ENCODE assay signal across 8 cellular contexts in the genomic region with DNA sequence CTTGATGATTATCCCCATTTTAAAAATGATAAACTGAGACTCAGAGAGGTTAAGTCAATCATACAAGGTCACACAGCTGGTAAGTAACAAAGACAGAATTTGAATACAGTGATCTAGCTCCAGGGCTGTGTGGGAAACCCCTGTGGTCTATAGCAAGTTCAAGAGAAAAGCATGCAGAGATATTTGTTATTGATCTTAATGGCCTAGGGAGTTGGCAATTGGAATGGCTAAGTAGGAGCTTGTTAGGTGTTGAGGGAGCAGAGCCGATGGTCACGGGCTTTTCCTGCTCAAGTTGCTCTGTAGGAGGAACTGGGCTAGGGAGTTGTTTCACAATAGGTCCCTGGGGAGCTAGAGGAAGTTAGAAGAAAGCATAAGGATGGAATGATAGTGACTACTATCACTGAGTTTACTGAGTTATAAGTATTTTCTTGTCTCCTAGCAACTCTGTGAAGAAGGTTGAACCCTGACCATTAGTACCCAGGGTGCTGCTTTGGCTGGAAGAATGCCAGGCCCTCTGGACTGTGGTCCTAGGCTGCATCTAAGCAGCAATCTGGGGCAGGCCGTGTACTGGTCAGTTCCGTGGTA. TPM values are rescaled to one million over a fixed set of nuclear protein-coding genes. Genes with fewer than 3 reads are reported as not detected.
DNase-seq lines count a peak whose midpoint lies in the region; ATAC-seq, FAIRE-seq and TF ChIP-seq lines count a peak whose summit lies in the region.

No MANE protein-coding gene starts in this region.

- DNase-seq in A549 (ENCODE audit: low read depth in 1 of 2, low spot score in 1 of 2) (peak in 1 of 2 experiments; percentile 49), tibial nerve (ENCODE audit: low spot score in 2 of 2) (peak; percentile 23 to 70), ecto neural progenitor cell (ENCODE audit: low spot score) (no peak), inferior parietal cortex (ENCODE audit: extremely low spot score) (no peak)
- DNase-seq in activated T-cell treated with anti-CD3 and anti-CD28 coated beads, Interleukin-2, amount 50 U/mL, for 72 hours: peak in 1 of 2 donors; percentile 15

- ATAC-seq in A549 (peak; percentile 43 to 63; a peak in 4 of 6 replicates), GM18517 (IDR thresholded peaks at IDR 0.05; ENCODE audit: unreplicated experiment) (peak; percentile 61), HG03139 (IDR thresholded peaks at IDR 0.05; ENCODE audit: unreplicated experiment) (peak; percentile 71)
- ATAC-seq in activated T-cell treated with anti-CD3 and anti-CD28 coated beads, Interleukin-2, amount 50 U/mL, for 72 hours (replicated peaks in 1 of 2): peak; percentile 63 to 70

- 55% methylated on average over 2 of the region's 4 CpGs for WGBS in A549 (ENCODE audit: missing lambda C conversion rate)
- WGBS in tibial nerve, 2 donors: 53 to 70% methylated on average over 4 of the region's 4 CpGs

- TF ChIP-seq EP300 in A549 (IDR thresholded peaks at IDR 0.05): no peak
- peak in 1 of 2 donors; percentile 66 for TF ChIP-seq EP300 in tibial nerve (IDR thresholded peaks at IDR 0.05)

- H3K36me3 Mint-ChIP-seq in activated T-cell treated with anti-CD3 and anti-CD28 coated beads, Interleukin-2, amount 50 U/mL, for 72 hours (ENCODE audit: insufficient read depth in 2 of 2): peaks cover 9 to 30% of the 10 kb centered on the region in 2 donors

- H3K9me3 ChIP-seq in A549 (no peaks in the 10 kb centered on the region), tibial nerve (no peaks in the 10 kb centered on the region)

- peaks cover 0 to 21% (median 0%) of the 10 kb centered on the region in 3 donors for H3K36me3 ChIP-seq in tibial nerve

- TF ChIP-seq CTCF in A549 (IDR thresholded peaks at IDR 0.05): no peak
- no peak for TF ChIP-seq CTCF in tibial nerve (IDR thresholded peaks at IDR 0.05)

- CTCF ChIA-PET in A549 (lab: Yijun Ruan, JAX): interaction anchor here (1.0 kb wide), 1 partner anchor 17 kb away, joined by 3 read pairs; no protein-coding TSS in a partner anchor

- H3K4me3 ChIP-seq in A549: no peak overlapping the region
- no peak overlapping the region for H3K4me3 ChIP-seq in tibial nerve

- H3K27me3 Mint-ChIP-seq in activated T-cell treated with anti-CD3 and anti-CD28 coated beads, Interleukin-2, amount 50 U/mL, for 72 hours (ENCODE audit: low read depth): no peaks in the 10 kb centered on the region

- peak overlapping the region; percentile 51 to 86 for H3K4me3 Mint-ChIP-seq in activated T-cell treated with anti-CD3 and anti-CD28 coated beads, Interleukin-2, amount 50 U/mL, for 72 hours

- H3K4me2 ChIP-seq in A549: peak overlapping the region; percentile 21; the same call in 1 of the 3 replicates

- peak overlapping the region; percentile 99 for H3K27ac Mint-ChIP-seq in activated T-cell treated with anti-CD3 and anti-CD28 coated beads, Interleukin-2, amount 50 U/mL, for 72 hours

- no peak for FAIRE-seq in A549 (lab: Jason Lieb, UNC)

- POLR2A ChIA-PET in A549 (lab: Yijun Ruan, JAX): no interaction called here

- H3K27me3 ChIP-seq in layer of hippocampus (ENCODE audit: control insufficient read depth, insufficient read depth, low read length) (no peaks in the 10 kb centered on the region), tibial nerve (no peaks in the 10 kb centered on the region)

- peaks cover 16% of the 10 kb centered on the region; the same call in 2 of the 3 replicates for H3K4me1 ChIP-seq in A549
- peaks cover 0 to 18% (median 9%) of the 10 kb centered on the region in 4 donors for H3K4me1 ChIP-seq in tibial nerve

- H3K4me1 Mint-ChIP-seq in activated T-cell treated with anti-CD3 and anti-CD28 coated beads, Interleukin-2, amount 50 U/mL, for 72 hours (ENCODE audit: low read depth): peaks cover 51% of the 10 kb centered on the region

- TF ChIP-seq RAD21 in A549 (conservative IDR thresholded peaks at IDR 0.05 in 1 of 2, IDR thresholded peaks at IDR 0.05 in 1 of 2): no peak

- TF ChIP-seq POLR2A in A549 (IDR thresholded peaks at IDR 0.05; ENCODE audit: low read length) (no peak), tibial nerve (IDR thresholded peaks at IDR 0.05) (no peak)

- H3K27ac ChIP-seq in A549 (no peak overlapping the region), layer of hippocampus (ENCODE audit: low read depth, low read length) (peak overlapping the region; percentile 44), tibial nerve (peak overlapping the region in 2 of 4 donors; percentile 54 to 68)

- H3K9me3 Mint-ChIP-seq in activated T-cell treated with anti-CD3 and anti-CD28 coated beads, Interleukin-2, amount 50 U/mL, for 72 hours: no peaks in the 10 kb centered on the region

TF ChIP-seq in A549, 52 proteins besides CTCF, POLR2A, EP300 and RAD21 (continues in another document):
- TF ChIP-seq POLR2AphosphoS2 (conservative IDR thresholded peaks at IDR 0.05; ENCODE audit: low read length) (no peak), MYC (IDR thresholded peaks at IDR 0.05; ENCODE audit: borderline replicate concordance, low read length) (no peak), HOXA7 (CRISPR knock-in tag; IDR thresholded peaks at IDR 0.05) (no peak), GATA3 (IDR thresholded peaks at IDR 0.05; ENCODE audit: borderline replicate concordance) (no peak), JUN (IDR thresholded peaks at IDR 0.05) (no peak), TFCP2L1 (CRISPR knock-in tag; IDR thresholded peaks at IDR 0.05) (no peak), CBX2 (IDR thresholded peaks at IDR 0.05; ENCODE audit: borderline replicate concordance, low read depth) (no peak), RARB (CRISPR knock-in tag; IDR thresholded peaks at IDR 0.05) (no peak), SMC3 (IDR thresholded peaks at IDR 0.05) (no peak), SREBF2 (IDR thresholded peaks at IDR 0.05) (no peak), FOXS1 (CRISPR knock-in tag; IDR thresholded peaks at IDR 0.05) (no peak), ZFP36 (IDR thresholded peaks at IDR 0.05; ENCODE audit: borderline replicate concordance, partially characterized antibody) (no peak), FOSB (CRISPR knock-in tag; IDR thresholded peaks at IDR 0.05) (no peak)
- TF ChIP-seq, protein P1, sequence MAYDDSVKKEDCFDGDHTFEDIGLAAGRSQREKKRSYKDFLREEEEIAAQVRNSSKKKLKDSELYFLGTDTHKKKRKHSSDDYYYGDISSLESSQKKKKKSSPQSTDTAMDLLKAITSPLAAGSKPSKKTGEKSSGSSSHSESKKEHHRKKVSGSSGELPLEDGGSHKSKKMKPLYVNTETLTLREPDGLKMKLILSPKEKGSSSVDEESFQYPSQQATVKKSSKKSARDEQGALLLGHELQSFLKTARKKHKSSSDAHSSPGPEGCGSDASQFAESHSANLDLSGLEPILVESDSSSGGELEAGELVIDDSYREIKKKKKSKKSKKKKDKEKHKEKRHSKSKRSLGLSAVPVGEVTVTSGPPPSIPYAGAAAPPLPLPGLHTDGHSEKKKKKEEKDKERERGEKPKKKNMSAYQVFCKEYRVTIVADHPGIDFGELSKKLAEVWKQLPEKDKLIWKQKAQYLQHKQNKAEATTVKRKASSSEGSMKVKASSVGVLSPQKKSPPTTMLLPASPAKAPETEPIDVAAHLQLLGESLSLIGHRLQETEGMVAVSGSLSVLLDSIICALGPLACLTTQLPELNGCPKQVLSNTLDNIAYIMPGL (CRISPR knock-in tag; IDR thresholded peaks at IDR 0.05; ENCODE audit: borderline replicate concordance): no peak
- TF ChIP-seq, protein P2, sequence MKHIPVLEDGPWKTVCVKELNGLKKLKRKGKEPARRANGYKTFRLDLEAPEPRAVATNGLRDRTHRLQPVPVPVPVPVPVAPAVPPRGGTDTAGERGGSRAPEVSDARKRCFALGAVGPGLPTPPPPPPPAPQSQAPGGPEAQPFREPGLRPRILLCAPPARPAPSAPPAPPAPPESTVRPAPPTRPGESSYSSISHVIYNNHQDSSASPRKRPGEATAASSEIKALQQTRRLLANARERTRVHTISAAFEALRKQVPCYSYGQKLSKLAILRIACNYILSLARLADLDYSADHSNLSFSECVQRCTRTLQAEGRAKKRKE (CRISPR knock-in tag; IDR thresholded peaks at IDR 0.05; ENCODE audit: low read depth): no peak
- TF ChIP-seq, protein P3, sequence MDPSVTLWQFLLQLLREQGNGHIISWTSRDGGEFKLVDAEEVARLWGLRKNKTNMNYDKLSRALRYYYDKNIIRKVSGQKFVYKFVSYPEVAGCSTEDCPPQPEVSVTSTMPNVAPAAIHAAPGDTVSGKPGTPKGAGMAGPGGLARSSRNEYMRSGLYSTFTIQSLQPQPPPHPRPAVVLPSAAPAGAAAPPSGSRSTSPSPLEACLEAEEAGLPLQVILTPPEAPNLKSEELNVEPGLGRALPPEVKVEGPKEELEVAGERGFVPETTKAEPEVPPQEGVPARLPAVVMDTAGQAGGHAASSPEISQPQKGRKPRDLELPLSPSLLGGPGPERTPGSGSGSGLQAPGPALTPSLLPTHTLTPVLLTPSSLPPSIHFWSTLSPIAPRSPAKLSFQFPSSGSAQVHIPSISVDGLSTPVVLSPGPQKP (IDR thresholded peaks at IDR 0.05; ENCODE audit: low read depth, low read length): no peak
- TF ChIP-seq, protein P4, sequence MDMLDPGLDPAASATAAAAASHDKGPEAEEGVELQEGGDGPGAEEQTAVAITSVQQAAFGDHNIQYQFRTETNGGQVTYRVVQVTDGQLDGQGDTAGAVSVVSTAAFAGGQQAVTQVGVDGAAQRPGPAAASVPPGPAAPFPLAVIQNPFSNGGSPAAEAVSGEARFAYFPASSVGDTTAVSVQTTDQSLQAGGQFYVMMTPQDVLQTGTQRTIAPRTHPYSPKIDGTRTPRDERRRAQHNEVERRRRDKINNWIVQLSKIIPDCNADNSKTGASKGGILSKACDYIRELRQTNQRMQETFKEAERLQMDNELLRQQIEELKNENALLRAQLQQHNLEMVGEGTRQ (IDR thresholded peaks at IDR 0.05): no peak

RNA-seq across cellular contexts. Expression of a gene that starts 30.0 kb away (rescaled TPM):
- 0.30 and 0.81 TPM in 2 replicates for polyA plus RNA-seq in A549 (2011; rRNA removed)
- polyA plus RNA-seq in A549 (2012; cell fraction: cytosol; rRNA removed): 0.07 and 0.12 TPM in 2 replicates
- polyA plus RNA-seq in A549 (2012; cell fraction: nucleus; rRNA removed): 0.04 and 0.07 TPM in 2 replicates
- 0.13 to 0.18 TPM (median 0.14 TPM) in 3 replicates for polyA plus RNA-seq in A549 (2017; fragmentation: RNase III; extraction: RNeasy Plus Mini Kit Qiagen cat#74134 plus additional on column Dnase treatment)
- 0.10 and 0.21 TPM in 2 replicates for polyA minus RNA-seq in A549 (2011; rRNA and poly(A)+ RNA removed)
- total RNA-seq in activated T-cell treated with anti-CD3 and anti-CD28 coated beads, Interleukin-2, amount 50 U/mL, for 72 hours: 10 to 100 TPM; 40.5 to 43.3 TPM
- total RNA-seq in tibial nerve: 10 to 100 TPM in 1 of 4 donors, 1 to 10 TPM in 3; 6.9 to 12.0 (median 7.2) TPM

RNA-seq across cellular contexts. Expression of a gene that starts 43.1 kb away (rescaled TPM):
- polyA plus RNA-seq in A549 (2011; rRNA removed) (11.6 and 17.4 TPM in 2 replicates), A549 (2017; fragmentation: RNase III; extraction: RNeasy Plus Mini Kit Qiagen cat#74134 plus additional on column Dnase treatment) (18.3 to 24.9 TPM (median 18.6 TPM) in 3 replicates)
- polyA plus RNA-seq in A549 (2012; cell fraction: cytosol; rRNA removed): 22.5 and 23.1 TPM in 2 replicates
- polyA plus RNA-seq in A549 (2012; cell fraction: nucleus; rRNA removed): 19.3 and 22.8 TPM in 2 replicates
- 13.1 and 15.2 TPM in 2 replicates for polyA minus RNA-seq in A549 (2011; rRNA and poly(A)+ RNA removed)
- total RNA-seq in activated T-cell treated with anti-CD3 and anti-CD28 coated beads, Interleukin-2, amount 50 U/mL, for 72 hours: 10 to 100 TPM; 74.7 to 79.9 TPM
- total RNA-seq in tibial nerve: 10 to 100 TPM in 2 of 4 donors, 1 to 10 TPM in 2; 7.8 to 31.5 (median 15.1) TPM

Comparison
In these comparisons a context has a peak if more than half of its experiments do, and no peak if none do; other contexts are left out.
1. DNase-seq: peak in tibial nerve (2 of 2); none in ecto neural progenitor cell (single experiment) and inferior parietal cortex (single experiment).
2. Peak in every context shown above with its lines, with median percentiles within 50 percentile points of each other: ATAC-seq.